Comparison of ENCODE assay signal across 29 cellular contexts in genomic region chr21:35824136-35824535, GRCh38.
"Had no signal": no experiment of that assay in that cellular context is flagged by ENCODE, and none has a peak within 500 bp of the region (broad histone marks: within the 10 kb centered on the region; RNA-seq: fewer than 3 reads in every experiment).

No MANE protein-coding gene starts in this region.

- DNase-seq: activated CD4-positive, alpha-beta T cell treated with anti-CD3 and anti-CD28 coated beads for 36 hours; activated CD4-positive, alpha-beta T cell treated with anti-CD3 and anti-CD28 coated beads, Interleukin-2, amount 10 ng/mL, durations not matched to agents 7 days and 5 days; activated CD4-positive, alpha-beta T cell treated with anti-CD3 and anti-CD28 coated beads, Interleukin-2, amount 50 U/mL, for 48 hours; activated CD8-positive, alpha-beta T cell treated with anti-CD3 and anti-CD28 coated beads, Interleukin-2, amount 10 ng/mL, durations not matched to agents 7 days and 5 days; activated gamma-delta T cell; activated naive CD4-positive, alpha-beta T cell treated with anti-CD3 and anti-CD28 coated beads for 36 hours; activated T-cell treated with anti-CD3 and anti-CD28 coated beads, Interleukin-2, amount 50 U/mL, for 24 hours; adrenal gland; anterior cingulate cortex; body of pancreas; Karpas-422; KBM-7; MG63; NCI-H1048; NCI-H1105 treated with DMSO at 0.1 percent for 48 hours; NCI-H1436; NCI-H1694; NCI-H1930; NCI-H2081 treated with DMSO at 0.1 percent for 48 hours; NCI-H345; NCI-H524 treated with DMSO at 0.1 percent for 48 hours; NK-92 treated with Interleukin-12 subunit alpha and Interleukin-12 subunit beta, amount 100 ng/mL, for 24 hours; PC-3; Peyer's patch; RPMI8226; SHP77 treated with DMSO at 0.1 percent for 48 hours; SK-N-SH had no signal

- H3K4me3 ChIP-seq: adrenal gland, body of pancreas, breast epithelium, MG63, Peyer's patch, SJSA1 had no signal
